In the genomic region with DNA sequence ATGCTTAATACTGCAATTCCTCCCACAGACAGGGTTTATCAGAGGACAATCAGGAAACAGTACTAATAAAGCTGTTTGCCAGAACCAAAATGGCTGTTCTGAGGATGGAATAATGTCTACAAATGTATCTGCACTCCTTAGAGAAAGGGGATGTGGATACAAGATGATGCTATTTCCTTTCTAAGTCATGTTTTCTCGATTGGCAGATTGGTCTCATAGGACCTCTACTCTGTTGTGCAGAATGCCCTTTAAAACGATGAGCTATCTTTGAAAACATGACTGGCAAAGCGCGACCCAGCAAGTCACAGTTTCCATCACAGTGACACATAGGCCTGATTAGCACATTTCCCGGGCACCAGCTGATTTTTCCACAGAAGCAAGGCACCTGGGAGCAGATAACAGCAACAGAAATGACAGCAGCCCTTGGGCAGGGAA, we compare ENCODE assay signal across 12 cellular contexts. TPM values are rescaled to one million over a fixed set of nuclear protein-coding genes. Genes with fewer than 3 reads are reported as not detected.
DNase-seq lines count a peak whose midpoint lies in the region; ATAC-seq, FAIRE-seq and TF ChIP-seq lines count a peak whose summit lies in the region.
"Had no signal": no experiment of that assay in that cellular context is flagged by ENCODE, and none has a peak within 500 bp of the region (broad histone marks: within the 10 kb centered on the region; RNA-seq: fewer than 3 reads in every experiment).

No MANE protein-coding gene starts in this region.

- CTCF ChIA-PET in Caco-2 (lab: Charles Lee): interaction anchor here (1.2 kb wide), 1 partner anchor 99 kb away, joined by 5 read pairs; no protein-coding TSS in a partner anchor

- POLR2A ChIA-PET in Caco-2 (lab: Charles Lee): no interaction called here

- H3K4me2 ChIP-seq in astrocyte (ENCODE audit: low read length): no peak overlapping the region

- H3K4me3 ChIP-seq in astrocyte (ENCODE audit: insufficient read depth, low read depth, low read length): no peak overlapping the region
- no peak overlapping the region for H3K4me3 ChIP-seq in mesodermal cell (ENCODE audit: extremely low read depth, insufficient read depth, low read length, poor library complexity, severe bottlenecking)
- no peak overlapping the region for H3K4me3 ChIP-seq in Caco-2 (ENCODE audit: low read depth, low read length)

- TF ChIP-seq CTCF in 22Rv1 (IDR thresholded peaks at IDR 0.05): no peak
- TF ChIP-seq CTCF in astrocyte (IDR thresholded peaks at IDR 0.05; ENCODE audit: insufficient read depth, low read depth, low read length): no peak
- TF ChIP-seq CTCF in Caco-2 (IDR thresholded peaks at IDR 0.05; ENCODE audit: insufficient read depth in 1 of 2, low read depth in 1 of 2, low read length in 1 of 2, severe bottlenecking in 1 of 2, unreplicated experiment in 1 of 2): no peak

- H3K27me3 Mint-ChIP-seq in astrocyte (ENCODE audit: low read depth, unreplicated experiment) (no peaks in the 10 kb centered on the region), Caco-2 (ENCODE audit: insufficient read depth, unreplicated experiment) (no peaks in the 10 kb centered on the region)
- H3K27me3 Mint-ChIP-seq: CD4-positive, alpha-beta T cell; natural killer cell treated with Interleukin-12 subunit alpha and Interleukin-12 subunit beta and Interleukin-15 and Interleukin-18, amount 100 ng/mL, for 72 hours had no signal

- FAIRE-seq in astrocyte (lab: Jason Lieb, UNC): no peak

- H2AFZ ChIP-seq in astrocyte (ENCODE audit: low read depth, low read length): no peak overlapping the region

- no peaks in the 10 kb centered on the region for H4K20me1 ChIP-seq in astrocyte (ENCODE audit: insufficient read depth, low read length)

- H3K4me3 Mint-ChIP-seq in astrocyte (ENCODE audit: unreplicated experiment): no peak overlapping the region
- H3K4me3 Mint-ChIP-seq in Caco-2 (ENCODE audit: unreplicated experiment): no peak overlapping the region
- H3K4me3 Mint-ChIP-seq: CD4-positive, alpha-beta T cell; HFFc6; natural killer cell treated with Interleukin-12 subunit alpha and Interleukin-12 subunit beta and Interleukin-15 and Interleukin-18, amount 100 ng/mL, for 72 hours had no signal

- no peaks in the 10 kb centered on the region for H3K79me2 ChIP-seq in astrocyte (ENCODE audit: insufficient read depth, low read length)

- peak; percentile 70 for DNase-seq in M059J (ENCODE audit: low read depth)
- no peak for DNase-seq in astrocyte (ENCODE audit: low read depth)
- DNase-seq in Caco-2: no peak
- DNase-seq: CD4-positive, alpha-beta T cell; HFFc6; Kasumi-1 had no signal

- no peaks in the 10 kb centered on the region for H3K27me3 ChIP-seq in astrocyte (ENCODE audit: insufficient read depth, low read length)
- H3K27me3 ChIP-seq in Caco-2 (replicated peaks; ENCODE audit: control insufficient read depth, insufficient read depth, low read length): no peaks in the 10 kb centered on the region

- H3K36me3 ChIP-seq in astrocyte (ENCODE audit: insufficient read depth, low read length): no peaks in the 10 kb centered on the region
- H3K36me3 ChIP-seq in mesodermal cell (ENCODE audit: control insufficient read depth, insufficient read depth, low read length): no peaks in the 10 kb centered on the region
- no peaks in the 10 kb centered on the region for H3K36me3 ChIP-seq in Caco-2 (ENCODE audit: control insufficient read depth, insufficient read depth, low read length)

- no TSS peak for BruUV-seq in Caco-2 (replicated peaks; lab: Mats Ljungman, UMichigan)

- H3K27ac Mint-ChIP-seq in astrocyte (ENCODE audit: unreplicated experiment) (peak overlapping the region; percentile 26), Caco-2 (ENCODE audit: unreplicated experiment) (no peak overlapping the region)
- H3K27ac Mint-ChIP-seq: CD4-positive, alpha-beta T cell; HFFc6; natural killer cell treated with Interleukin-12 subunit alpha and Interleukin-12 subunit beta and Interleukin-15 and Interleukin-18, amount 100 ng/mL, for 72 hours had no signal

- H3K27ac ChIP-seq in 22Rv1 (peak overlapping the region; percentile 26), astrocyte (ENCODE audit: low read depth, low read length) (no peak overlapping the region), mesodermal cell (ENCODE audit: low read depth, low read length, severe bottlenecking) (peak overlapping the region; percentile 59)

- H3K9me3 ChIP-seq in astrocyte (ENCODE audit: insufficient read depth, low read depth, low read length) (no peaks in the 10 kb centered on the region), mesodermal cell (ENCODE audit: control insufficient read depth, low read length) (no peaks in the 10 kb centered on the region), Caco-2 (no peaks in the 10 kb centered on the region)

- H3K9ac ChIP-seq in astrocyte (ENCODE audit: low read length): no peak overlapping the region

- ATAC-seq in HG03196 (IDR thresholded peaks at IDR 0.05; ENCODE audit: unreplicated experiment) (no peak), HG03565 (IDR thresholded peaks at IDR 0.05; ENCODE audit: unreplicated experiment) (no peak), GM18861 (IDR thresholded peaks at IDR 0.05; ENCODE audit: unreplicated experiment) (no peak)
- ATAC-seq: natural killer cell treated with Interleukin-12 subunit alpha and Interleukin-12 subunit beta and Interleukin-15 and Interleukin-18, amount 100 ng/mL, for 72 hours had no signal

- peaks cover 22% of the 10 kb centered on the region for H3K4me1 Mint-ChIP-seq in astrocyte (ENCODE audit: low read depth, unreplicated experiment)
- peaks cover 12% of the 10 kb centered on the region for H3K4me1 Mint-ChIP-seq in Caco-2 (ENCODE audit: low read depth, unreplicated experiment)

- intact Hi-C loops in Caco-2 (cut with micrococcal nuclease; ENCODE audit: unreplicated experiment): loop anchor here (5.0 to 10.0 kb wide), 4 partner anchors 113 to 294 kb away; no protein-coding TSS in a partner anchor

- peaks cover 22% of the 10 kb centered on the region for H3K4me1 ChIP-seq in astrocyte (ENCODE audit: insufficient read depth, low read length)
- H3K4me1 ChIP-seq in mesodermal cell (ENCODE audit: control insufficient read depth, insufficient read depth, low read length, poor library complexity, severe bottlenecking): peaks cover 3% of the 10 kb centered on the region
- peaks cover 8% of the 10 kb centered on the region; the same call in 1 of the 2 replicates for H3K4me1 ChIP-seq in Caco-2

- no peaks in the 10 kb centered on the region for H3K9me3 Mint-ChIP-seq in astrocyte (ENCODE audit: unreplicated experiment)
- H3K9me3 Mint-ChIP-seq in Caco-2 (ENCODE audit: unreplicated experiment): no peaks in the 10 kb centered on the region
- H3K9me3 Mint-ChIP-seq: CD4-positive, alpha-beta T cell; HFFc6; natural killer cell treated with Interleukin-12 subunit alpha and Interleukin-12 subunit beta and Interleukin-15 and Interleukin-18, amount 100 ng/mL, for 72 hours had no signal

- WGBS in mesodermal cell (ENCODE audit: insufficient coverage in 2 of 2), 2 experiments: 82 to 88% methylated on average over 5 of the region's 5 CpGs

- H3K36me3 Mint-ChIP-seq in astrocyte (ENCODE audit: low read depth, unreplicated experiment): peaks cover 2% of the 10 kb centered on the region
- H3K36me3 Mint-ChIP-seq in Caco-2 (ENCODE audit: insufficient read depth, unreplicated experiment): no peaks in the 10 kb centered on the region
- H3K36me3 Mint-ChIP-seq: natural killer cell treated with Interleukin-12 subunit alpha and Interleukin-12 subunit beta and Interleukin-15 and Interleukin-18, amount 100 ng/mL, for 72 hours had no signal

RNA-seq across cellular contexts. Expression of gene AOPEP, which starts 54.0 kb away (rescaled TPM):
- 95.6 and 120 TPM in 2 replicates for total RNA-seq in M059J (2014; rRNA removed; shearing (Covaris generic))
- 73.2 and 75.3 TPM in 2 replicates for total RNA-seq in astrocyte
- polyA plus RNA-seq in mesodermal cell (2013, experiment 1 of 2): 24.2 TPM
- polyA plus RNA-seq in mesodermal cell (2013, experiment 2 of 2): 19.9 TPM
- 61.7 and 63.3 TPM in 2 replicates for total RNA-seq in Caco-2 (2022)
